Comparison of ENCODE assay signal across 2 cellular contexts in genomic region chr7:134121632-134122139, GRCh38.
TF ChIP-seq lines count a peak whose summit lies in the region.

No MANE protein-coding gene starts in this region.

TF ChIP-seq in HepG2, 621 proteins besides CTCF, POLR2A, EP300 and RAD21:
- TF ChIP-seq MTA1 (CRISPR knock-in tag; IDR thresholded peaks at IDR 0.05; ENCODE audit: borderline replicate concordance): no peak
- no peak for TF ChIP-seq BRF2 (CRISPR knock-in tag; IDR thresholded peaks at IDR 0.05)

TF ChIP-seq in K562, 482 proteins besides CTCF, POLR2A, EP300 and RAD21:
- no peak for TF ChIP-seq HES1 (IDR thresholded peaks at IDR 0.05; ENCODE audit: low read depth)
- peak; percentile 70; the same call in 1 of the 2 replicates for TF ChIP-seq SPI1 (IDR thresholded peaks at IDR 0.05; ENCODE audit: borderline replicate concordance, low read depth, low read length)
